ENCODE assay signal across 8 cellular contexts in the genomic region with DNA sequence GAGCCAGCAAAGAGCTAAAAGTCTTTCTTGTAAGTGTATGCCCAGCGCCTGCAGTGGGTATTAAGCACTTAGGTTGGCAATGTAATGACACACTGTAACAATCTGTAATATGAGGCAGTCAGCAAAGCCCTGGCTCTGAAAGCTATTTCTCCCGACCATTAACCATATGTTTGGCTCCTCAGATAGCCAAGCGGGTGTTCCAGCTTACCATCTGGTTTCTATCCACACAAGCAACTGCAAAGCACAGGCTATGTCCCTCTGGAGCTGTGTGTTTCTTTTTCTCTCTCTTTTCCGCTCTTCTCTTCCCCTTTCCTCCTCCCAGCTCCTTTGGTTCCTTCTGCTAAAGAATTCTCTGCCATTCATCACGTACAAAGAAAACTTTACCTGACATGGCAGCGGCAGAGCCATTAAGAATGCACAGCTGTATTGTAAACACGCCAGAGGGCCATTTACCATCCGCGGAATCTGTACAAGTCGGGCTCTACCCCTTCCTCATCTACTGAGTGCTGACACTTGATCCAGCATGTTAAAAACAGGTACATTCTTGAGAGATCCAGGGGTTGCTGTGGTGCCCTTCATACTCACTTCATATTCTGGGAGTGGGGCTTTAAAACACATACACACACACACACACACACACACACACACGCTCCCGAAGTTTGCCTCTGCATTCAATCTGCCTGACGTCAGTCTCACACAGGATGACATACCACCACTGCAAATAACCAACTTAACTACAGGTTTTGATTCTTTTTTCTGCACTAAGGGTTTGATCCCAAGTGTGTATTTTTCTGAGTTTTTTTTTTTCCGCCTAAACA.
A peak's percentile ranks its signal among the peaks of the same experiment; 100 is the strongest.
DNase-seq lines count a peak whose midpoint lies in the region; ATAC-seq and TF ChIP-seq lines count a peak whose summit lies in the region.

No MANE protein-coding gene starts in this region.

- WGBS in mesendoderm (ENCODE audit: extremely low coverage, insufficient coverage, low lambda C conversion rate), result no CpG with 5 or more reads among the region's 14 CpGs
- WGBS in aorta, 2 donors, result 10 to 11% methylated on average over 14 of the region's 14 CpGs

- no peak overlapping the region for H3K23ac ChIP-seq in mesendoderm (ENCODE audit: low read length)

- H3K27me3 ChIP-seq in mesendoderm (ENCODE audit: insufficient read depth, low read length, poor library complexity), result no peaks in the 10 kb centered on the region
- no peaks in the 10 kb centered on the region for H3K27me3 ChIP-seq in aorta (ENCODE audit: control insufficient read depth in 1 of 2, insufficient read depth in 2 of 2, low read length in 1 of 2)

- H2BK15ac ChIP-seq in mesendoderm (replicated peaks; ENCODE audit: low read depth), result peak overlapping the region; percentile 21

- no peak overlapping the region for H2AK5ac ChIP-seq in mesendoderm (ENCODE audit: low read length)

- H4K8ac ChIP-seq in mesendoderm (ENCODE audit: low read depth, low read length), result no peak overlapping the region

- H3K9me3 ChIP-seq in aorta (ENCODE audit: control insufficient read depth, low read length), result no peaks in the 10 kb centered on the region

- H3K4me1 ChIP-seq in mesendoderm (ENCODE audit: control insufficient read depth, low read depth, low read length) (peaks cover 12% of the 10 kb centered on the region), aorta (ENCODE audit: control insufficient read depth in 1 of 2, insufficient read depth in 2 of 2, low read length in 2 of 2) (no peaks in the 10 kb centered on the region)

- intact Hi-C loops in aorta (cut with DNase I), result loop anchor here (1.0 to 10.0 kb wide), 9 partner anchors 42 to 235 kb away; a partner anchor contains a TSS

- H3K56ac ChIP-seq in mesendoderm (ENCODE audit: low read length), result peak overlapping the region; percentile 35

- no peak overlapping the region for H3K4ac ChIP-seq in mesendoderm (ENCODE audit: low read depth, low read length)

- H2BK120ac ChIP-seq in mesendoderm (ENCODE audit: low read depth, low read length), result no peak overlapping the region

- TF ChIP-seq CTCF in coronary artery (IDR thresholded peaks at IDR 0.05), result no peak

- H3K79me2 ChIP-seq in mesendoderm (ENCODE audit: control insufficient read depth, insufficient read depth, low read length), result no peaks in the 10 kb centered on the region

- no peak overlapping the region for H4K5ac ChIP-seq in mesendoderm (ENCODE audit: low read length)

- H3K18ac ChIP-seq in mesendoderm (ENCODE audit: low read length), result peak overlapping the region; percentile 20

- H3K4me3 ChIP-seq in coronary artery, result peak overlapping the region; percentile 50
- H3K4me3 ChIP-seq in mesendoderm (ENCODE audit: low read length), result no peak overlapping the region
- H3K4me3 ChIP-seq in aorta (ENCODE audit: low read length in 2 of 2), result peak overlapping the region in 1 of 2 donors; percentile 34

- H3K4me2 ChIP-seq in mesendoderm (ENCODE audit: low read length), result no peak overlapping the region

- peak overlapping the region; percentile 24 for H2BK5ac ChIP-seq in mesendoderm (ENCODE audit: low read length)

- H3K9ac ChIP-seq in mesendoderm (ENCODE audit: low read length), result no peak overlapping the region

- H3K27ac ChIP-seq in coronary artery, result peak overlapping the region; percentile 83 to 84
- peak overlapping the region; percentile 88 for H3K27ac ChIP-seq in mesendoderm (ENCODE audit: low read depth, low read length)
- peak overlapping the region; percentile 91 to 99 for H3K27ac ChIP-seq in aorta (ENCODE audit: low read depth in 1 of 2, low read length in 2 of 2)

- H3K79me1 ChIP-seq in mesendoderm (ENCODE audit: low read length), result no peaks in the 10 kb centered on the region

- H3K36me3 ChIP-seq in mesendoderm (ENCODE audit: control insufficient read depth, insufficient read depth, low read length), result no peaks in the 10 kb centered on the region
- no peaks in the 10 kb centered on the region for H3K36me3 ChIP-seq in aorta (ENCODE audit: control insufficient read depth in 1 of 2, insufficient read depth in 2 of 2, low read length in 1 of 2)

- peak; percentile 6 for DNase-seq in NCI-H748 (lab: John Stamatoyannopoulos, UW; ENCODE audit: unreplicated experiment)
- DNase-seq in NCI-H748 treated with DMSO at 0.1 percent for 48 hours (lab: John Stamatoyannopoulos, UW), result no peak
- DNase-seq in NCI-H345 treated with DMSO at 0.1 percent for 48 hours (lab: John Stamatoyannopoulos, UW; ENCODE audit: unreplicated experiment), result peak; percentile 62
- DNase-seq in coronary artery (ENCODE audit: low spot score), result no peak
- DNase-seq in mesendoderm, result peak; percentile 68
- peak in 1 of 2 donors; percentile 44 for DNase-seq in aorta
- DNase-seq in KG1 (lab: John Stamatoyannopoulos, UW), result no peak
- DNase-seq in NOMO-1 treated with dmso at 0.1 percent for 144 hours (lab: John Stamatoyannopoulos, UW; ENCODE audit: unreplicated experiment), result no peak

- ATAC-seq in aorta (ENCODE audit: low FRiP score), result peak; percentile 69

Comparison
In these comparisons a context has a peak if more than half of its experiments do, and no peak if none do; other contexts are left out.
1. DNase-seq: peak in NCI-H748 (single experiment), NCI-H345 treated with DMSO at 0.1 percent for 48 hours (single experiment) and mesendoderm (single experiment); none in NCI-H748 treated with DMSO at 0.1 percent for 48 hours (single experiment), coronary artery (single experiment), KG1 (single experiment) and NOMO-1 treated with dmso at 0.1 percent for 144 hours (single experiment).
2. Peak in every context shown above with its lines, with median percentiles within 50 percentile points of each other: H3K27ac ChIP-seq.